Comparison of ENCODE assay signal across 1 cellular context in the genomic region with DNA sequence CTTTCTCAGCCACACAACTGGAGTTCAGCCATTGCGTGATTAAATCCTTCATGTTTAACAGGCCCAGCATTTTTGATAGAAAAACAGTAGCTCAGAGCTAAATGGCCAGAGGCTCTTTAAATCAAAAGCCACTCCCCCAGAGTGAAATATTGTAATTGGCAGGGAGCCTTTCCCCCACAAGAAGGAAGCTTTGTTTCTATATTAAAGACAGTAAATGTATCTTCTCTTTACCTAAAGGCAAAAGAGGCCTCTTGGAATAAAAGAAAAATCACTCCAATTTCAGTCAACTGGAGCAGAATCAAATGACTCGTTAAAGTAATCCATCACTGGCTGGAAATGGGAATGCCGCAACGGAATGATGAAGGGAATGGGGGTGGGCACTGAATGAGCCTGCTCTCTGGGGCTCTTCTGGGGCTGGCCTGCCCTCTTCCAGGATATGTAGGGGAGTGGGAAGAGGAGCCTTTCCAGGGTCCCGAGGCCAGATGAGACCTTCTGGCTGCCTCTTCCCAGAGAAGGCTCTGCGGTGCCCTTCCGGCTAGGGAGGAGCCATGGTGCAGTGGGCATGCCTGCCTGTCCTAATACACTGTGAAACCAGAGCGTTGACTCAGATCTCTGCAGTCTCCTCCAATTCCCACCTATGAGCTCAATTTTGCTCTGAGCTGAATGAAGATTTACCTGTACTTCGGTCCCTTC.
TF ChIP-seq lines count a peak whose summit lies in the region.

No MANE protein-coding gene starts in this region.

TF ChIP-seq in IMR-90, 13 proteins besides CTCF, POLR2A, EP300 and RAD21:
- TF ChIP-seq MAFK (IDR thresholded peaks at IDR 0.05; ENCODE audit: low read depth, low read length) (no peak), RCOR1 (IDR thresholded peaks at IDR 0.05; ENCODE audit: insufficient replicate concordance, low read length) (no peak), CEBPB (IDR thresholded peaks at IDR 0.05; ENCODE audit: low read depth, low read length) (no peak), SMC3 (IDR thresholded peaks at IDR 0.05; ENCODE audit: low read depth, low read length) (no peak), FOS (IDR thresholded peaks at IDR 0.05; ENCODE audit: low read depth, low read length) (no peak), CHD1 (IDR thresholded peaks at IDR 0.05; ENCODE audit: low read depth, low read length) (no peak), MAZ (IDR thresholded peaks at IDR 0.05; ENCODE audit: borderline replicate concordance, low read depth, low read length) (no peak)
